ENCODE assay signal across 25 cellular contexts in genomic region chr12:70891059-70891632, GRCh38. TPM values are rescaled to one million over a fixed set of nuclear protein-coding genes. Genes with fewer than 3 reads are reported as not detected.
"Had no signal": no experiment of that assay in that cellular context is flagged by ENCODE, and none has a peak within 500 bp of the region (broad histone marks: within the 10 kb centered on the region; RNA-seq: fewer than 3 reads in every experiment).

No MANE protein-coding gene starts in this region.

- ATAC-seq: effector memory CD8-positive, alpha-beta T cell; esophagus mucosa; gastrocnemius medialis; heart right ventricle; left cardiac atrium; left lung; left ventricle myocardium superior; lower lobe of right lung; mucosa of descending colon had no signal

- H3K36me3 Mint-ChIP-seq: mesothelial cell of epicardium had no signal

- H3K4me1 Mint-ChIP-seq: endodermal cell, mesothelial cell of epicardium had no signal

- H3K4me3 ChIP-seq: colonic mucosa, esophagus squamous epithelium, gastrocnemius medialis, heart right ventricle, left lung, lower lobe of right lung, mucosa of descending colon had no signal

- H3K36me3 ChIP-seq: colonic mucosa, esophagus squamous epithelium, gastrocnemius medialis, heart right ventricle, left lung, lower lobe of right lung had no signal

- H3K27ac Mint-ChIP-seq: dendritic cell treated with granulocyte-macrophage colony-stimulating factor and Interleukin-4, amounts not matched to agents 40 ng/mL and 50 ng/mL, for 4 days; effector memory CD8-positive, alpha-beta T cell; endodermal cell; mesothelial cell of epicardium had no signal

- H3K9me3 Mint-ChIP-seq: endodermal cell had no signal

- H3K27me3 ChIP-seq: colonic mucosa, esophagus squamous epithelium, gastrocnemius medialis, left lung had no signal

- H3K27me3 Mint-ChIP-seq: dendritic cell treated with granulocyte-macrophage colony-stimulating factor and Interleukin-4, amounts not matched to agents 40 ng/mL and 50 ng/mL, for 4 days; effector memory CD8-positive, alpha-beta T cell had no signal

- H3K27ac ChIP-seq: colonic mucosa, epithelial cell of prostate, esophagus squamous epithelium, gastrocnemius medialis, heart right ventricle, left lung, lower lobe of right lung had no signal

- DNase-seq: colonic mucosa; cortex of kidney; effector CD8-positive, alpha-beta T cell; effector memory CD8-positive, alpha-beta T cell; endodermal cell; erythroblast; esophagus squamous epithelium; foreskin fibroblast; foreskin melanocyte; gastrocnemius medialis; glutamatergic neuron; head of caudate nucleus; heart right ventricle; hippocampal formation; left cardiac atrium; left lung; left ventricle myocardium superior; lower lobe of right lung; mesenchymal stem cell; mucosa of descending colon had no signal

- H3K4me3 Mint-ChIP-seq: dendritic cell treated with granulocyte-macrophage colony-stimulating factor and Interleukin-4, amounts not matched to agents 40 ng/mL and 50 ng/mL, for 4 days; effector memory CD8-positive, alpha-beta T cell; endodermal cell; mesothelial cell of epicardium had no signal

- H3K4me1 ChIP-seq: colonic mucosa, esophagus squamous epithelium, gastrocnemius medialis, heart right ventricle, left lung, lower lobe of right lung had no signal

- H3K9me3 ChIP-seq: colonic mucosa, esophagus squamous epithelium, gastrocnemius medialis, left lung, lower lobe of right lung, mucosa of descending colon had no signal

RNA-seq across cellular contexts. Expression of gene PTPRR, which starts 29.4 kb away (rescaled TPM):
- total RNA-seq: esophagus mucosa, lung microvascular endothelial cell had no signal
